In genomic region chr9:130107955-130108354, GRCh38 we compare ENCODE assay signal across 22 cellular contexts. TPM values are rescaled to one million over a fixed set of nuclear protein-coding genes. Genes with fewer than 3 reads are reported as not detected.
DNase-seq lines count a peak whose midpoint lies in the region; ATAC-seq and TF ChIP-seq lines count a peak whose summit lies in the region.
"Had no signal": no experiment of that assay in that cellular context is flagged by ENCODE, and none has a peak within 500 bp of the region (broad histone marks: within the 10 kb centered on the region; RNA-seq: fewer than 3 reads in every experiment).

No MANE protein-coding gene starts in this region.

- DNase-seq in activated CD4-positive, alpha-beta T cell treated with anti-CD3 and anti-CD28 coated beads for 36 hours = no peak
- DNase-seq in activated CD4-positive, alpha-beta T cell treated with anti-CD3 and anti-CD28 coated beads for 48 hours = no peak
- no peak for DNase-seq in activated CD8-positive, alpha-beta T cell treated with anti-CD3 and anti-CD28 coated beads for 36 hours
- DNase-seq in effector memory CD8-positive, alpha-beta T cell = no peak
- no peak for DNase-seq in smooth muscle cell (lab: John Stamatoyannopoulos, UW; ENCODE audit: unreplicated experiment)
- no peak for DNase-seq in effector CD4-positive, alpha-beta T cell
- no peak for DNase-seq in NCI-H748 (lab: John Stamatoyannopoulos, UW; ENCODE audit: unreplicated experiment)
- DNase-seq: activated CD4-positive, alpha-beta T cell treated with anti-CD3 and anti-CD28 coated beads, Interleukin-2, amount 10 ng/mL, durations not matched to agents 7 days and 5 days; adrenal gland; AML-193; foreskin keratinocyte; Kasumi-1; NCI-H1092; NCI-H2029; NCI-H345 had no signal

- H3K4me3 Mint-ChIP-seq in activated CD4-positive, alpha-beta T cell treated with anti-CD3 and anti-CD28 coated beads for 36 hours = no peak overlapping the region
- H3K4me3 Mint-ChIP-seq in activated CD8-positive, alpha-beta T cell treated with anti-CD3 and anti-CD28 coated beads for 36 hours = no peak overlapping the region
- peak overlapping the region in 1 of 2 donors; percentile 71 for H3K4me3 Mint-ChIP-seq in effector memory CD8-positive, alpha-beta T cell
- H3K4me3 Mint-ChIP-seq: activated CD4-positive, alpha-beta T cell treated with anti-CD3 and anti-CD28 coated beads, Interleukin-2, amount 10 ng/mL, durations not matched to agents 7 days and 5 days; dendritic cell treated with granulocyte-macrophage colony-stimulating factor and Interleukin-4, amounts not matched to agents 40 ng/mL and 50 ng/mL, for 4 days had no signal

- peaks cover 10% of the 10 kb centered on the region for H3F3A ChIP-seq in smooth muscle cell (ENCODE audit: low read depth)

- no peaks in the 10 kb centered on the region for H3K27me3 Mint-ChIP-seq in activated CD4-positive, alpha-beta T cell treated with anti-CD3 and anti-CD28 coated beads for 36 hours
- H3K27me3 Mint-ChIP-seq in activated CD8-positive, alpha-beta T cell treated with anti-CD3 and anti-CD28 coated beads for 36 hours = no peaks in the 10 kb centered on the region
- H3K27me3 Mint-ChIP-seq in effector memory CD8-positive, alpha-beta T cell = no peaks in the 10 kb centered on the region
- H3K27me3 Mint-ChIP-seq: activated CD4-positive, alpha-beta T cell treated with anti-CD3 and anti-CD28 coated beads, Interleukin-2, amount 10 ng/mL, durations not matched to agents 7 days and 5 days; dendritic cell treated with granulocyte-macrophage colony-stimulating factor and Interleukin-4, amounts not matched to agents 40 ng/mL and 50 ng/mL, for 4 days had no signal

- peaks cover 37% of the 10 kb centered on the region for H3K36me3 Mint-ChIP-seq in activated CD4-positive, alpha-beta T cell treated with anti-CD3 and anti-CD28 coated beads for 36 hours (ENCODE audit: low read depth)
- H3K36me3 Mint-ChIP-seq in activated CD8-positive, alpha-beta T cell treated with anti-CD3 and anti-CD28 coated beads for 36 hours (ENCODE audit: low read depth) = peaks cover 42% of the 10 kb centered on the region
- H3K36me3 Mint-ChIP-seq in effector memory CD8-positive, alpha-beta T cell (ENCODE audit: insufficient read depth) = peaks cover 54% of the 10 kb centered on the region

- no peaks in the 10 kb centered on the region for H3K36me3 ChIP-seq in smooth muscle cell (ENCODE audit: low read depth)

- peaks cover 4% of the 10 kb centered on the region for H3K4me1 ChIP-seq in smooth muscle cell (ENCODE audit: low read depth)
- H3K4me1 ChIP-seq: foreskin keratinocyte had no signal

- H3K27me3 ChIP-seq in smooth muscle cell (ENCODE audit: low read depth) = no peaks in the 10 kb centered on the region
- H3K27me3 ChIP-seq: adrenal gland, foreskin keratinocyte, hepatocyte, tibial nerve had no signal

- H4K20me1 ChIP-seq in smooth muscle cell (ENCODE audit: low read depth) = peaks cover 33% of the 10 kb centered on the region

- H3K9ac ChIP-seq in smooth muscle cell (ENCODE audit: low read depth) = no peak overlapping the region

- peak overlapping the region; percentile 65 for H3K27ac ChIP-seq in smooth muscle cell (ENCODE audit: low read depth)
- H3K27ac ChIP-seq: 22Rv1, foreskin keratinocyte, hepatocyte, tibial nerve had no signal

- no peaks in the 10 kb centered on the region for H3K79me2 ChIP-seq in smooth muscle cell (ENCODE audit: low read depth)
- H3K79me2 ChIP-seq: hepatocyte had no signal

- H3K9me3 ChIP-seq in smooth muscle cell (replicated peaks; ENCODE audit: low read depth) = no peaks in the 10 kb centered on the region
- H3K9me3 ChIP-seq: adrenal gland, tibial nerve had no signal

- no peak overlapping the region for H3K4me2 ChIP-seq in smooth muscle cell
- H3K4me2 ChIP-seq: hepatocyte had no signal

- 74% methylated on average over 2 of the region's 2 CpGs for WGBS in smooth muscle cell (ENCODE audit: low lambda C conversion rate)

- TF ChIP-seq CTCF in activated CD8-positive, alpha-beta T cell treated with anti-CD3 and anti-CD28 coated beads for 36 hours (IDR thresholded peaks at IDR 0.05) = no peak
- no peak for TF ChIP-seq CTCF in smooth muscle cell (IDR thresholded peaks at IDR 0.05; ENCODE audit: borderline replicate concordance, insufficient read depth, poor library complexity, severe bottlenecking)

- POLR2A ChIA-PET in activated CD4-positive, alpha-beta T cell treated with anti-CD3 and anti-CD28 coated beads for 36 hours (lab: Charles Lee) = interaction anchor here (0.8 to 1.0 kb wide), 3 partner anchors 17 to 133 kb away, joined by 3 to 5 read pairs (median 4); no protein-coding TSS in a partner anchor
- POLR2A ChIA-PET in activated CD8-positive, alpha-beta T cell treated with anti-CD3 and anti-CD28 coated beads for 36 hours (lab: Charles Lee) = interaction anchor here (0.8 to 2.6 kb wide), 9 partner anchors 21 to 175 kb away, joined by 3 to 19 read pairs (median 4); no protein-coding TSS in a partner anchor

- intact Hi-C loops in activated CD4-positive, alpha-beta T cell treated with anti-CD3 and anti-CD28 coated beads for 36 hours (cut with DNase I, micrococcal nuclease) = loop anchor here (1.0 to 5.0 kb wide), 7 partner anchors 21 to 574 kb away; partner anchors contain the start of gene NCS1 (in 2 of the 2)
- intact Hi-C loops in activated CD8-positive, alpha-beta T cell treated with anti-CD3 and anti-CD28 coated beads for 36 hours (cut with micrococcal nuclease) = loop anchor here (1.0 kb wide), 1 partner anchor 128 kb away; no protein-coding TSS in a partner anchor

- peak overlapping the region; percentile 85 for H3K27ac Mint-ChIP-seq in activated CD4-positive, alpha-beta T cell treated with anti-CD3 and anti-CD28 coated beads for 36 hours
- peak overlapping the region; percentile 81 for H3K27ac Mint-ChIP-seq in activated CD8-positive, alpha-beta T cell treated with anti-CD3 and anti-CD28 coated beads for 36 hours
- peak overlapping the region; percentile 81 to 92 for H3K27ac Mint-ChIP-seq in effector memory CD8-positive, alpha-beta T cell
- H3K27ac Mint-ChIP-seq: activated CD4-positive, alpha-beta T cell treated with anti-CD3 and anti-CD28 coated beads, Interleukin-2, amount 10 ng/mL, durations not matched to agents 7 days and 5 days; dendritic cell treated with granulocyte-macrophage colony-stimulating factor and Interleukin-4, amounts not matched to agents 40 ng/mL and 50 ng/mL, for 4 days had no signal

- H3K4me3 ChIP-seq in smooth muscle cell = no peak overlapping the region
- H3K4me3 ChIP-seq: adrenal gland, hepatocyte, lung, tibial nerve had no signal

- no peak overlapping the region for H2AFZ ChIP-seq in smooth muscle cell (ENCODE audit: low read depth)
- H2AFZ ChIP-seq: hepatocyte had no signal

- no peaks in the 10 kb centered on the region for H3K9me3 Mint-ChIP-seq in activated CD4-positive, alpha-beta T cell treated with anti-CD3 and anti-CD28 coated beads for 36 hours (ENCODE audit: low read depth)
- H3K9me3 Mint-ChIP-seq in activated CD8-positive, alpha-beta T cell treated with anti-CD3 and anti-CD28 coated beads for 36 hours = no peaks in the 10 kb centered on the region
- H3K9me3 Mint-ChIP-seq in effector memory CD8-positive, alpha-beta T cell = no peaks in the 10 kb centered on the region
- H3K9me3 Mint-ChIP-seq: activated CD4-positive, alpha-beta T cell treated with anti-CD3 and anti-CD28 coated beads, Interleukin-2, amount 10 ng/mL, durations not matched to agents 7 days and 5 days; dendritic cell treated with granulocyte-macrophage colony-stimulating factor and Interleukin-4, amounts not matched to agents 40 ng/mL and 50 ng/mL, for 4 days had no signal

- CTCF ChIA-PET in activated CD4-positive, alpha-beta T cell treated with anti-CD3 and anti-CD28 coated beads for 36 hours (lab: Charles Lee) = interaction anchor here (0.6 to 4.9 kb wide), 31 partner anchors 9 to 574 kb away, joined by 3 to 59 read pairs (median 4); no protein-coding TSS in a partner anchor
- CTCF ChIA-PET in activated CD8-positive, alpha-beta T cell treated with anti-CD3 and anti-CD28 coated beads for 36 hours (lab: Charles Lee) = interaction anchor here (0.7 to 7.9 kb wide), 48 partner anchors 8 to 281 kb away, joined by 3 to 111 read pairs (median 4); partner anchors contain the start of gene NCS1

- H3K4me1 Mint-ChIP-seq in activated CD4-positive, alpha-beta T cell treated with anti-CD3 and anti-CD28 coated beads for 36 hours = peaks cover 45% of the 10 kb centered on the region
- peaks cover 33% of the 10 kb centered on the region for H3K4me1 Mint-ChIP-seq in activated CD8-positive, alpha-beta T cell treated with anti-CD3 and anti-CD28 coated beads for 36 hours (ENCODE audit: low read depth)
- H3K4me1 Mint-ChIP-seq in effector memory CD8-positive, alpha-beta T cell (ENCODE audit: low read depth in 2 of 2) = peaks cover 16 to 19% of the 10 kb centered on the region in 2 donors

- ATAC-seq in activated CD4-positive, alpha-beta T cell treated with anti-CD3 and anti-CD28 coated beads for 36 hours = no peak
- peak; percentile 2 for ATAC-seq in activated CD8-positive, alpha-beta T cell treated with anti-CD3 and anti-CD28 coated beads for 36 hours
- ATAC-seq in effector memory CD8-positive, alpha-beta T cell (replicated peaks) = peak; percentile 25
- no peak for ATAC-seq in HG03521 (IDR thresholded peaks at IDR 0.05; ENCODE audit: unreplicated experiment)
- ATAC-seq: foreskin keratinocyte, Panc1 had no signal

RNA-seq across cellular contexts. Expression of gene GPR107, which starts 54.2 kb away (rescaled TPM):
- 10 to 100 TPM; 17.7 to 19.7 TPM for total RNA-seq in activated CD4-positive, alpha-beta T cell treated with anti-CD3 and anti-CD28 coated beads for 36 hours
- 10 to 100 TPM; 18.2 to 19.0 TPM for total RNA-seq in activated CD8-positive, alpha-beta T cell treated with anti-CD3 and anti-CD28 coated beads for 36 hours
- total RNA-seq in smooth muscle cell = 42.7 and 42.9 TPM in 2 replicates
- 16.2 and 19.1 TPM in 2 replicates for polyA plus RNA-seq in smooth muscle cell

Comparison
In these comparisons a context has a peak if more than half of its experiments do, and no peak if none do; other contexts are left out.
1. ATAC-seq: peak in activated CD8-positive, alpha-beta T cell treated with anti-CD3 and anti-CD28 coated beads for 36 hours (single experiment) and effector memory CD8-positive, alpha-beta T cell (single experiment); none in activated CD4-positive, alpha-beta T cell treated with anti-CD3 and anti-CD28 coated beads for 36 hours (single experiment) and HG03521 (single experiment).
2. Peak in every context shown above with its lines, with median percentiles within 50 percentile points of each other: H3K27ac Mint-ChIP-seq.